2 cellular contexts compared by ENCODE assay signal in genomic region chr1:155219592-155220031, GRCh38.
A peak's percentile ranks its signal among the peaks of the same experiment; 100 is the strongest.
TF ChIP-seq lines count a peak whose summit lies in the region.

No MANE protein-coding gene starts in this region.

TF ChIP-seq in H1, 55 proteins besides CTCF, POLR2A, EP300 and RAD21:
- TF ChIP-seq ATF2 (IDR thresholded peaks at IDR 0.05; ENCODE audit: low read length) = no peak
- no peak for TF ChIP-seq CHD1 (IDR thresholded peaks at IDR 0.05; ENCODE audit: low read depth, low read length)
- TF ChIP-seq CREB1 (IDR thresholded peaks at IDR 0.05) = no peak
- no peak for TF ChIP-seq RFX5 (IDR thresholded peaks at IDR 0.05; ENCODE audit: borderline replicate concordance, low read depth, low read length)
- peak in 1 of 2 experiments; percentile 43; a peak in 1 of 4 replicates for TF ChIP-seq SIN3A (conservative IDR thresholded peaks at IDR 0.05 in 1 of 2, IDR thresholded peaks at IDR 0.05 in 1 of 2; ENCODE audit: low read depth in 1 of 2, low read length in 2 of 2)
- no peak for TF ChIP-seq MAX (IDR thresholded peaks at IDR 0.05)
- TF ChIP-seq ATF3 (IDR thresholded peaks at IDR 0.05; ENCODE audit: insufficient read depth, low read depth, low read length) = peak; percentile 88
- no peak for TF ChIP-seq TCF12 (IDR thresholded peaks at IDR 0.05; ENCODE audit: low read depth, low read length)
- TF ChIP-seq BACH1 (IDR thresholded peaks at IDR 0.05; ENCODE audit: low read length) = no peak
- TF ChIP-seq JUND (IDR thresholded peaks at IDR 0.05; ENCODE audit: low read length) = no peak
- TF ChIP-seq CBX5 (IDR thresholded peaks at IDR 0.05; ENCODE audit: low read depth, low read length) = no peak
- TF ChIP-seq ASH2L (IDR thresholded peaks at IDR 0.05; ENCODE audit: low read length) = no peak
- TF ChIP-seq YY1 (IDR thresholded peaks at IDR 0.05; ENCODE audit: low read depth, low read length) = peak; percentile 99
- TF ChIP-seq E2F6 (IDR thresholded peaks at IDR 0.05) = no peak
- no peak for TF ChIP-seq SRF (IDR thresholded peaks at IDR 0.05; ENCODE audit: low read depth, low read length)
- no peak for TF ChIP-seq SAP30 (IDR thresholded peaks at IDR 0.05; ENCODE audit: insufficient read depth, insufficient replicate concordance, low read length)
- TF ChIP-seq KDM4A (IDR thresholded peaks at IDR 0.05; ENCODE audit: low read depth, low read length, severe bottlenecking) = peak; percentile 1
- peak; percentile 97 for TF ChIP-seq USF2 (IDR thresholded peaks at IDR 0.05; ENCODE audit: low read length)
- no peak for TF ChIP-seq SP4 (IDR thresholded peaks at IDR 0.05; ENCODE audit: low read length)

TF ChIP-seq in neural cell, 6 proteins besides CTCF, POLR2A, EP300 and RAD21:
- no peak for TF ChIP-seq MXI1 (conservative IDR thresholded peaks at IDR 0.05; ENCODE audit: poor library complexity, severe bottlenecking)
- no peak for TF ChIP-seq REST (IDR thresholded peaks at IDR 0.05; ENCODE audit: borderline replicate concordance)
- TF ChIP-seq POLR2AphosphoS5 (IDR thresholded peaks at IDR 0.05) = no peak
- no peak for TF ChIP-seq TAF1 (IDR thresholded peaks at IDR 0.05; ENCODE audit: low read depth)
- no peak for TF ChIP-seq SMC3 (conservative IDR thresholded peaks at IDR 0.05; ENCODE audit: poor library complexity)
- TF ChIP-seq EZH2 (IDR thresholded peaks at IDR 0.05; ENCODE audit: borderline replicate concordance, insufficient read depth, low read length, poor library complexity, severe bottlenecking) = no peak
